Comparison of ENCODE assay signal across 9 cellular contexts in the genomic region with DNA sequence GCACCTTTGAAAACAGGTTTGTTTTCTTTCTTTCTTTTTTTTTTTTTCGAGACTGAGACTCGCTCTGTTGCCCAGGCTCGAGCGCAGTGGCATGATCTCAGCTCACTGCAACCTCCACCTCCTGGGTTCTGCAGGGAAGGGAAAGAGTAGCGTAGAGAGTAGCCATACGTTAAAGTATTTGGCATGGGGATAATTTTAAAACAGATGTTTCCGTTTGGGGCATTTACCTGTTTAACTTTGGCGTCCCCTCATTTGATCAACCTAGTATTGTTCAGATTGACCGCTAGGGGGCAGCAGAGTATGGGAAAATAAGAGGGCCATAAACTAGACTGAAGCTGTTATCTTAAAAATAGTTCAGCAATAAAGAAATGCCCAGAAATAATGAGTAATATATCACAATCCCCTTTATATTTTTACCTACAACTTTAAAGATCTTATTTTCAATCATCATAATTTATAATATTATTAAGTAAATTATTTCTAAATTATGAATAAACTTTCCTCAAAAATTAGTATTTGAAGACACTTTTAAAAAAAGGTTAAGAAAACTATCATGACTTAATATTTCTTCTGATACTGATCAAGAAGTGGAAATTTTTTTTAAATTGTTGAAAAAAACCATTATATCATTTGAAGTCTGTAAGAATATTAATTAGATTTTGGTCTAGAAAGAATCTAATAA. TPM values are rescaled to one million over a fixed set of nuclear protein-coding genes. Genes with fewer than 3 reads are reported as not detected.
DNase-seq lines count a peak whose midpoint lies in the region; ATAC-seq and TF ChIP-seq lines count a peak whose summit lies in the region.
"Had no signal": no experiment of that assay in that cellular context is flagged by ENCODE, and none has a peak within 500 bp of the region (broad histone marks: within the 10 kb centered on the region; RNA-seq: fewer than 3 reads in every experiment).

No MANE protein-coding gene starts in this region.

- peak overlapping the region; percentile 38; the same call in 1 of the 2 replicates for H3K4me3 ChIP-seq in HUES64 (ENCODE audit: low read length)
- H3K4me3 ChIP-seq in PC-9, result peak overlapping the region; percentile 41; the same call in 1 of the 2 replicates
- H3K4me3 ChIP-seq in tibial nerve, result no peak overlapping the region

- H3K4me1 Mint-ChIP-seq in activated T-helper 1 cell treated with anti-CD3 and anti-CD28 coated beads, Interleukin-12 subunit alpha, Interleukin-12 subunit beta, Interleukin-2, Interleukin-4 antibody, amounts not matched to agents 30 ng/mL and 10 ng/mL and 1 ng/mL, durations not matched to agents 14 hours and 24 hours and 36 hours (ENCODE audit: low read depth), result no peaks in the 10 kb centered on the region

- H3K9me2 ChIP-seq in PC-9 (ENCODE audit: insufficient read depth), result no peaks in the 10 kb centered on the region

- peak overlapping the region; percentile 70 for H3K4me2 ChIP-seq in PC-9

- H3F3A ChIP-seq in PC-9 (ENCODE audit: insufficient read depth, low read depth), result no peaks in the 10 kb centered on the region

- TF ChIP-seq CTCF in PC-9 (conservative IDR thresholded peaks at IDR 0.05) (peak; percentile 96), tibial nerve (IDR thresholded peaks at IDR 0.05) (peak; percentile 65 to 82 (median 75))

- H3K9me3 ChIP-seq in HUES64 (ENCODE audit: insufficient read depth, low read depth, low read length) (0 out of 2 replicates have a peak, but pooled peaks cover 4% of the 10 kb centered on the region), PC-9 (ENCODE audit: insufficient read depth, low read depth) (no peaks in the 10 kb centered on the region), tibial nerve (no peaks in the 10 kb centered on the region)

- CTCF ChIA-PET in PC-9 (lab: Charles Lee), result interaction anchor here (0.6 to 1.2 kb wide), 5 partner anchors 237 to 1392 kb away, joined by 3 to 4 read pairs (median 3); no protein-coding TSS in a partner anchor

- H2AFZ ChIP-seq in PC-9, result peak overlapping the region; percentile 69

- in situ Hi-C loops in Caki2 (cut with HindIII; ENCODE audit: low pct_unique_long_range_greater_than_20kb, low sequenced_read_pairs), result no loop called here

- BruUV-seq in PC-9 (replicated peaks; lab: Mats Ljungman, UMichigan), result no TSS peak

- H3K4me3 Mint-ChIP-seq in activated T-helper 1 cell treated with anti-CD3 and anti-CD28 coated beads, Interleukin-12 subunit alpha, Interleukin-12 subunit beta, Interleukin-2, Interleukin-4 antibody, amounts not matched to agents 30 ng/mL and 10 ng/mL and 1 ng/mL, durations not matched to agents 14 hours and 24 hours and 36 hours, result no peak overlapping the region

- no peaks in the 10 kb centered on the region for H3K79me2 ChIP-seq in PC-9 (ENCODE audit: low read depth)

- ATAC-seq in GM21390 (IDR thresholded peaks at IDR 0.05; ENCODE audit: unreplicated experiment), result peak; percentile 91

- no peaks in the 10 kb centered on the region for H3K27me3 ChIP-seq in HUES64 (ENCODE audit: insufficient read depth, low read length)
- H3K27me3 ChIP-seq in PC-9 (ENCODE audit: insufficient read depth, low read depth), result no peaks in the 10 kb centered on the region
- no peaks in the 10 kb centered on the region for H3K27me3 ChIP-seq in tibial nerve

- H4K20me1 ChIP-seq in PC-9 (ENCODE audit: insufficient read depth), result no peaks in the 10 kb centered on the region

- intact Hi-C loops in PC-9 (cut with micrococcal nuclease; ENCODE audit: unreplicated experiment), result loop anchor here (1.0 to 10.0 kb wide), 6 partner anchors 138 to 1384 kb away; partner anchors contain the start of gene RPS12
- intact Hi-C loops in activated T-helper 1 cell treated with anti-CD3 and anti-CD28 coated beads, Interleukin-12 subunit alpha, Interleukin-12 subunit beta, Interleukin-2, Interleukin-4 antibody, amounts not matched to agents 30 ng/mL and 10 ng/mL and 1 ng/mL, durations not matched to agents 14 hours and 24 hours and 36 hours (cut with micrococcal nuclease), result loop anchor here (1.0 to 5.0 kb wide), 7 partner anchors 137 to 1023 kb away; partner anchors contain the start of genes RPS12 and SLC18B1

- no peak overlapping the region for H3K27ac Mint-ChIP-seq in activated T-helper 1 cell treated with anti-CD3 and anti-CD28 coated beads, Interleukin-12 subunit alpha, Interleukin-12 subunit beta, Interleukin-2, Interleukin-4 antibody, amounts not matched to agents 30 ng/mL and 10 ng/mL and 1 ng/mL, durations not matched to agents 14 hours and 24 hours and 36 hours

- H3K27me3 Mint-ChIP-seq in activated T-helper 1 cell treated with anti-CD3 and anti-CD28 coated beads, Interleukin-12 subunit alpha, Interleukin-12 subunit beta, Interleukin-2, Interleukin-4 antibody, amounts not matched to agents 30 ng/mL and 10 ng/mL and 1 ng/mL, durations not matched to agents 14 hours and 24 hours and 36 hours (ENCODE audit: insufficient read depth), result peaks cover 29% of the 10 kb centered on the region

- H3K4me1 ChIP-seq in HUES64 (ENCODE audit: insufficient read depth, low read length), result peaks cover 15% of the 10 kb centered on the region; the same call in 1 of the 2 replicates
- no peaks in the 10 kb centered on the region for H3K4me1 ChIP-seq in PC-9 (replicated peaks; ENCODE audit: insufficient read depth)
- H3K4me1 ChIP-seq in tibial nerve, result peaks cover 0 to 3% (median 0%) of the 10 kb centered on the region in 4 donors

- H3K36me3 ChIP-seq in HUES64 (ENCODE audit: insufficient read depth, low read length) (no peaks in the 10 kb centered on the region), PC-9 (ENCODE audit: low read depth) (no peaks in the 10 kb centered on the region), tibial nerve (no peaks in the 10 kb centered on the region)

- H3K9ac ChIP-seq in HUES64 (ENCODE audit: low read depth, low read length), result peak overlapping the region; percentile 49; the same call in 1 of the 2 replicates

- no peaks in the 10 kb centered on the region for H3K36me3 Mint-ChIP-seq in activated T-helper 1 cell treated with anti-CD3 and anti-CD28 coated beads, Interleukin-12 subunit alpha, Interleukin-12 subunit beta, Interleukin-2, Interleukin-4 antibody, amounts not matched to agents 30 ng/mL and 10 ng/mL and 1 ng/mL, durations not matched to agents 14 hours and 24 hours and 36 hours (ENCODE audit: low read depth)

- POLR2A ChIA-PET in PC-9 (lab: Charles Lee; ENCODE audit: unreplicated experiment), result no interaction called here

- H3K9me3 Mint-ChIP-seq in activated T-helper 1 cell treated with anti-CD3 and anti-CD28 coated beads, Interleukin-12 subunit alpha, Interleukin-12 subunit beta, Interleukin-2, Interleukin-4 antibody, amounts not matched to agents 30 ng/mL and 10 ng/mL and 1 ng/mL, durations not matched to agents 14 hours and 24 hours and 36 hours, result no peaks in the 10 kb centered on the region

- no peak overlapping the region for H3K27ac ChIP-seq in HUES64 (ENCODE audit: low read depth, low read length)
- no peak overlapping the region for H3K27ac ChIP-seq in PC-9
- no peak overlapping the region for H3K27ac ChIP-seq in tibial nerve

- no peak for TF ChIP-seq EP300 in tibial nerve (IDR thresholded peaks at IDR 0.05)

- no peak for TF ChIP-seq POLR2A in tibial nerve (IDR thresholded peaks at IDR 0.05)

- 46% methylated on average over 9 of the region's 9 CpGs for WGBS in HUES64
- WGBS in tibial nerve, 2 donors, result 20 to 22% methylated on average over 9 of the region's 9 CpGs

- DNase-seq in Caki2 (ENCODE audit: low read depth) (peak; percentile 48), PC-9 (peak; percentile 55 to 73), fibroblast of the conjunctiva (ENCODE audit: low read depth) (peak; percentile 55), occipital lobe (lab: John Stamatoyannopoulos, UW) (peak; percentile 4), tibial nerve (ENCODE audit: low spot score in 2 of 2) (peak in 1 of 2 donors; percentile 59)
- DNase-seq in activated T-helper 1 cell treated with anti-CD3 and anti-CD28 coated beads, Interleukin-12 subunit alpha, Interleukin-12 subunit beta, Interleukin-2, Interleukin-4 antibody, amounts not matched to agents 30 ng/mL and 10 ng/mL and 1 ng/mL, durations not matched to agents 14 hours and 24 hours and 36 hours (ENCODE audit: low spot score), result peak; percentile 45

RNA-seq across cellular contexts. Expression of gene TAAR9, which starts 7.6 kb away (rescaled TPM):
- not detected in 2 replicates for total RNA-seq in Caki2 (2014; rRNA removed; shearing (Covaris generic); ENCODE audit: low replicate concordance)
- polyA plus RNA-seq in HUES64 (2013, experiment 1 of 2), result not detected
- polyA plus RNA-seq in HUES64 (2013, experiment 2 of 2), result not detected
- not detected in 2 replicates for total RNA-seq in PC-9 (2021)
- total RNA-seq in activated T-helper 1 cell treated with anti-CD3 and anti-CD28 coated beads, Interleukin-12 subunit alpha, Interleukin-12 subunit beta, Interleukin-2, Interleukin-4 antibody, amounts not matched to agents 30 ng/mL and 10 ng/mL and 1 ng/mL, durations not matched to agents 14 hours and 24 hours and 36 hours, result not detected in 2 replicates
- total RNA-seq in occipital lobe, result 0.31 TPM
- not detected for total RNA-seq in tibial nerve
- polyA plus RNA-seq: esophagus had no signal

RNA-seq across cellular contexts. Expression of gene STX7, which starts 17.5 kb away (rescaled TPM):
- total RNA-seq in Caki2 (2014; rRNA removed; shearing (Covaris generic); ENCODE audit: low replicate concordance), result 4.8 and 21.9 TPM in 2 replicates
- 20.9 TPM for polyA plus RNA-seq in HUES64 (2013, experiment 1 of 2)
- 21.9 TPM for polyA plus RNA-seq in HUES64 (2013, experiment 2 of 2)
- total RNA-seq in PC-9 (2021) (33.3 and 40.7 TPM in 2 replicates), occipital lobe (84.5 TPM), tibial nerve (10 to 100 TPM; 53.4 to 92.0 (median 65.6) TPM)
- 17.3 and 17.5 TPM in 2 replicates for total RNA-seq in activated T-helper 1 cell treated with anti-CD3 and anti-CD28 coated beads, Interleukin-12 subunit alpha, Interleukin-12 subunit beta, Interleukin-2, Interleukin-4 antibody, amounts not matched to agents 30 ng/mL and 10 ng/mL and 1 ng/mL, durations not matched to agents 14 hours and 24 hours and 36 hours

RNA-seq across cellular contexts. Expression of gene TAAR8, which starts 22.0 kb away (rescaled TPM):
- total RNA-seq in Caki2 (2014; rRNA removed; shearing (Covaris generic); ENCODE audit: low replicate concordance), result not detected in 2 replicates
- polyA plus RNA-seq in HUES64 (2013, experiment 1 of 2), result not detected
- not detected for polyA plus RNA-seq in HUES64 (2013, experiment 2 of 2)
- total RNA-seq in PC-9 (2021) (not detected in 2 replicates), occipital lobe (not detected), tibial nerve (not detected)
- not detected in 2 replicates for total RNA-seq in activated T-helper 1 cell treated with anti-CD3 and anti-CD28 coated beads, Interleukin-12 subunit alpha, Interleukin-12 subunit beta, Interleukin-2, Interleukin-4 antibody, amounts not matched to agents 30 ng/mL and 10 ng/mL and 1 ng/mL, durations not matched to agents 14 hours and 24 hours and 36 hours
- polyA plus RNA-seq: esophagus had no signal

RNA-seq across cellular contexts. Expression of gene TAAR6, which starts 39.7 kb away (rescaled TPM):
- not detected in 2 replicates for total RNA-seq in Caki2 (2014; rRNA removed; shearing (Covaris generic); ENCODE audit: low replicate concordance)
- not detected for polyA plus RNA-seq in HUES64 (2013, experiment 1 of 2)
- not detected for polyA plus RNA-seq in HUES64 (2013, experiment 2 of 2)
- total RNA-seq in PC-9 (2021) (not detected in 2 replicates), occipital lobe (not detected), tibial nerve (not detected)
- total RNA-seq in activated T-helper 1 cell treated with anti-CD3 and anti-CD28 coated beads, Interleukin-12 subunit alpha, Interleukin-12 subunit beta, Interleukin-2, Interleukin-4 antibody, amounts not matched to agents 30 ng/mL and 10 ng/mL and 1 ng/mL, durations not matched to agents 14 hours and 24 hours and 36 hours, result not detected in 2 replicates
- polyA plus RNA-seq: esophagus had no signal

RNA-seq across cellular contexts. Expression of gene TAAR5, which starts 59.1 kb away (rescaled TPM):
- not detected in 2 replicates for total RNA-seq in Caki2 (2014; rRNA removed; shearing (Covaris generic); ENCODE audit: low replicate concordance)
- not detected for polyA plus RNA-seq in HUES64 (2013, experiment 1 of 2)
- polyA plus RNA-seq in HUES64 (2013, experiment 2 of 2), result not detected
- total RNA-seq in PC-9 (2021), result not detected in 2 replicates
- not detected in 2 replicates for total RNA-seq in activated T-helper 1 cell treated with anti-CD3 and anti-CD28 coated beads, Interleukin-12 subunit alpha, Interleukin-12 subunit beta, Interleukin-2, Interleukin-4 antibody, amounts not matched to agents 30 ng/mL and 10 ng/mL and 1 ng/mL, durations not matched to agents 14 hours and 24 hours and 36 hours
- total RNA-seq in occipital lobe, result not detected
- not detected for total RNA-seq in tibial nerve
- polyA plus RNA-seq: esophagus had no signal

Comparison
In these comparisons a context has a peak if more than half of its experiments do, and no peak if none do; other contexts are left out.
1. H3K4me3 ChIP-seq: peak in HUES64 (single experiment) and PC-9 (single experiment); none in tibial nerve (0 of 4).